Comparison of ENCODE assay signal across 8 cellular contexts in the genomic region with DNA sequence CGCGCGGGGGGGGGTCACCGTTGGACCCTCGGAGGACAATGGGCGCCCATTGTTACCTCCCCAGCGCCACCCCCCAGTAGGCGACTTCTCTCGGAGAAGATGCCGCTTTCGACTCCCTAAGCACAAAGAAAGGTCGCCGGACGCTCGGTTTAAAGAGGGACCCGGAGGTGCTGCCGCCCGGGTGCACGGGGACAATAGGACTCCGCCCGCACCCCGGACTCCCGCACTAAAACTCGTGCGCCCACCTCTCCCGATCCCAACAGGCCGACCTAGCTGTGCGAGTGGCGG. TPM values are rescaled to one million over a fixed set of nuclear protein-coding genes. Genes with fewer than 3 reads are reported as not detected.
DNase-seq lines count a peak whose midpoint lies in the region; TF ChIP-seq lines count a peak whose summit lies in the region.

No MANE protein-coding gene starts in this region.

- peak overlapping the region; percentile 69 for H2AFZ ChIP-seq in mesenchymal stem cell (ENCODE audit: low read depth, low read length)

- no peaks in the 10 kb centered on the region for H3K79me1 ChIP-seq in mesenchymal stem cell (replicated peaks; ENCODE audit: low read length, poor library complexity, severe bottlenecking)

- intact Hi-C loops in vagina (cut with DNase I), result no loop called here

- H3K4me1 ChIP-seq in mesenchymal stem cell (ENCODE audit: control insufficient read depth, insufficient read depth, low read depth, low read length) (peaks cover 7% of the 10 kb centered on the region), vagina (peaks cover 23% of the 10 kb centered on the region)

- peak overlapping the region; percentile 96 for H4K8ac ChIP-seq in mesenchymal stem cell (ENCODE audit: low read length)

- H3K9ac ChIP-seq in mesenchymal stem cell (ENCODE audit: low read length), result peak overlapping the region; percentile 82

- H2BK120ac ChIP-seq in mesenchymal stem cell (ENCODE audit: low read depth, low read length), result peak overlapping the region; percentile 99

- H3K9me3 ChIP-seq in mesenchymal stem cell (ENCODE audit: control insufficient read depth, low read length), result no peaks in the 10 kb centered on the region
- H3K9me3 ChIP-seq in vagina, result no peaks in the 10 kb centered on the region

- peak overlapping the region; percentile 84 for H3K27ac Mint-ChIP-seq in activated naive CD4-positive, alpha-beta T cell treated with anti-CD3 and anti-CD28 coated beads, Interleukin-2, amount 10 ng/mL, durations not matched to agents 7 days and 5 days
- peak overlapping the region; percentile 59 to 91 (median 82) for H3K27ac Mint-ChIP-seq in IgD-negative memory B cell
- H3K27ac Mint-ChIP-seq in brain, result peak overlapping the region; percentile 73 to 95 (median 92)

- peak overlapping the region; percentile 68 for H2BK5ac ChIP-seq in mesenchymal stem cell (ENCODE audit: low read depth, low read length, poor library complexity, severe bottlenecking)

- H3K4me3 Mint-ChIP-seq in activated naive CD4-positive, alpha-beta T cell treated with anti-CD3 and anti-CD28 coated beads, Interleukin-2, amount 10 ng/mL, durations not matched to agents 7 days and 5 days, result peak overlapping the region; percentile 82
- H3K4me3 Mint-ChIP-seq in IgD-negative memory B cell, result peak overlapping the region; percentile 89 to 95 (median 92)
- peak overlapping the region; percentile 84 to 89 (median 88) for H3K4me3 Mint-ChIP-seq in brain

- WGBS in mesenchymal stem cell, result 0% methylated on average over 16 of the region's 29 CpGs

- peak overlapping the region; percentile 92 for H4K91ac ChIP-seq in mesenchymal stem cell (ENCODE audit: low read length)

- H3K4me3 ChIP-seq in mesenchymal stem cell (ENCODE audit: insufficient read depth in 1 of 2, low read depth in 1 of 2, low read length in 2 of 2), result peak overlapping the region; percentile 96 to 98
- peak overlapping the region; percentile 83 to 97 for H3K4me3 ChIP-seq in vagina

- H3K4ac ChIP-seq in mesenchymal stem cell (ENCODE audit: low read depth in 1 of 2, low read length in 2 of 2), result peak overlapping the region; percentile 57 to 95

- H3K36me3 ChIP-seq in mesenchymal stem cell (ENCODE audit: control insufficient read depth in 1 of 2, insufficient read depth in 2 of 2, low read depth in 1 of 2, low read length in 2 of 2) (peaks cover 0 to 5% of the 10 kb centered on the region in 2 experiments), vagina (peaks cover 0 to 3% of the 10 kb centered on the region in 2 donors)

- H3K4me2 ChIP-seq in mesenchymal stem cell (ENCODE audit: low read length, poor library complexity, severe bottlenecking), result peak overlapping the region; percentile 60

- H2BK12ac ChIP-seq in mesenchymal stem cell (ENCODE audit: low read length in 2 of 2), result peak overlapping the region; percentile 54 to 92

- peak overlapping the region in 1 of 2 experiments; percentile 89 for H3K23ac ChIP-seq in mesenchymal stem cell (ENCODE audit: low read length in 2 of 2)

- peaks cover 14% of the 10 kb centered on the region for H3K27me3 Mint-ChIP-seq in activated naive CD4-positive, alpha-beta T cell treated with anti-CD3 and anti-CD28 coated beads, Interleukin-2, amount 10 ng/mL, durations not matched to agents 7 days and 5 days
- H3K27me3 Mint-ChIP-seq in IgD-negative memory B cell (no peaks in the 10 kb centered on the region), brain (peaks cover 12% of the 10 kb centered on the region)

- H2BK15ac ChIP-seq in mesenchymal stem cell (ENCODE audit: low read depth, poor library complexity, severe bottlenecking), result peak overlapping the region; percentile 73

- peak overlapping the region; percentile 90 to 94 for H3K18ac ChIP-seq in mesenchymal stem cell (ENCODE audit: low read depth in 1 of 2, low read length in 2 of 2)

- peak overlapping the region; percentile 69 for H2AK5ac ChIP-seq in mesenchymal stem cell (ENCODE audit: low read length, severe bottlenecking)

- H3K27me3 ChIP-seq in mesenchymal stem cell (ENCODE audit: control insufficient read depth in 1 of 2, insufficient read depth in 1 of 2, low read length in 2 of 2), result no peaks in the 10 kb centered on the region
- H3K27me3 ChIP-seq in vagina, result no peaks in the 10 kb centered on the region

- peaks cover 13% of the 10 kb centered on the region for H3K36me3 Mint-ChIP-seq in activated naive CD4-positive, alpha-beta T cell treated with anti-CD3 and anti-CD28 coated beads, Interleukin-2, amount 10 ng/mL, durations not matched to agents 7 days and 5 days
- no peaks in the 10 kb centered on the region for H3K36me3 Mint-ChIP-seq in IgD-negative memory B cell
- no peaks in the 10 kb centered on the region for H3K36me3 Mint-ChIP-seq in brain

- H3K27ac ChIP-seq in mesenchymal stem cell (ENCODE audit: low read length, poor library complexity, severe bottlenecking) (peak overlapping the region; percentile 83), vagina (peak overlapping the region; percentile 89)

- peak overlapping the region; percentile 43 to 81 for H3K14ac ChIP-seq in mesenchymal stem cell (ENCODE audit: low read length in 2 of 2)

- H3K4me1 Mint-ChIP-seq in activated naive CD4-positive, alpha-beta T cell treated with anti-CD3 and anti-CD28 coated beads, Interleukin-2, amount 10 ng/mL, durations not matched to agents 7 days and 5 days, result peaks cover 41% of the 10 kb centered on the region
- peaks cover 27 to 52% (median 45%) of the 10 kb centered on the region in 3 donors for H3K4me1 Mint-ChIP-seq in IgD-negative memory B cell
- peaks cover 73% of the 10 kb centered on the region for H3K4me1 Mint-ChIP-seq in brain

- CTCF ChIA-PET in activated naive CD4-positive, alpha-beta T cell treated with anti-CD3 and anti-CD28 coated beads, Interleukin-2, amount 10 ng/mL, durations not matched to agents 7 days and 5 days (lab: Charles Lee), result no interaction called here

- no peaks in the 10 kb centered on the region for H3K9me3 Mint-ChIP-seq in activated naive CD4-positive, alpha-beta T cell treated with anti-CD3 and anti-CD28 coated beads, Interleukin-2, amount 10 ng/mL, durations not matched to agents 7 days and 5 days
- H3K9me3 Mint-ChIP-seq in IgD-negative memory B cell (no peaks in the 10 kb centered on the region), brain (no peaks in the 10 kb centered on the region)

- TF ChIP-seq POLR2A in vagina (IDR thresholded peaks at IDR 0.05), result no peak

- TF ChIP-seq CTCF in brain (conservative IDR thresholded peaks at IDR 0.05), result no peak
- no peak for TF ChIP-seq CTCF in vagina (IDR thresholded peaks at IDR 0.05)

- no peak for DNase-seq in activated naive CD4-positive, alpha-beta T cell treated with anti-CD3 and anti-CD28 coated beads, Interleukin-2, amount 10 ng/mL, durations not matched to agents 7 days and 5 days
- no peak for DNase-seq in activated naive CD4-positive, alpha-beta T cell treated with Interleukin-2 at 50 U/mL for 16 hours
- no peak for DNase-seq in mesenchymal stem cell
- no peak for DNase-seq in vagina (ENCODE audit: extremely low spot score in 2 of 2)
- DNase-seq in UCSD-AML1 (lab: John Stamatoyannopoulos, UW; ENCODE audit: unreplicated experiment), result no peak
- no peak for DNase-seq in CD1c-positive myeloid dendritic cell (ENCODE audit: extremely low spot score)

RNA-seq across cellular contexts. Expression of a gene that starts 0.3 kb away (rescaled TPM):
- 68.3 TPM for polyA plus RNA-seq in IgD-negative memory B cell
- polyA plus RNA-seq in brain (ENCODE audit: insufficient read depth, low read depth, low replicate concordance), result 25.9 TPM
- polyA plus RNA-seq in mesenchymal stem cell (2013, experiment 1 of 2), result 117 TPM
- 117 TPM for polyA plus RNA-seq in mesenchymal stem cell (2013, experiment 2 of 2)
- 44.4 TPM for total RNA-seq in vagina
